Comparison of ENCODE assay signal across 15 cellular contexts in genomic region chr16:1712791-1713261, GRCh38. TPM values are rescaled to one million over a fixed set of nuclear protein-coding genes. Genes with fewer than 3 reads are reported as not detected.
DNase-seq lines count a peak whose midpoint lies in the region; ATAC-seq and TF ChIP-seq lines count a peak whose summit lies in the region.
"Had no signal": no experiment of that assay in that cellular context is flagged by ENCODE, and none has a peak within 500 bp of the region (broad histone marks: within the 10 kb centered on the region; RNA-seq: fewer than 3 reads in every experiment).

No MANE protein-coding gene starts in this region.

- H4K8ac ChIP-seq in mesenchymal stem cell (ENCODE audit: low read length): peak overlapping the region; percentile 19

- WGBS in mesenchymal stem cell: 76% methylated on average over 12 of the region's 14 CpGs

- H3K9me3 ChIP-seq in Karpas-422 (ENCODE audit: low read length) (no peaks in the 10 kb centered on the region), mesenchymal stem cell (ENCODE audit: control insufficient read depth, low read length) (no peaks in the 10 kb centered on the region), lower lobe of right lung (no peaks in the 10 kb centered on the region)
- H3K9me3 ChIP-seq: heart left ventricle had no signal

- peak overlapping the region; percentile 82 for H3K27ac ChIP-seq in Karpas-422 (ENCODE audit: low read length)
- H3K27ac ChIP-seq in mesenchymal stem cell (ENCODE audit: low read length, poor library complexity, severe bottlenecking): no peak overlapping the region
- no peak overlapping the region for H3K27ac ChIP-seq in lower lobe of right lung

- H3K9me2 ChIP-seq in Karpas-422 (replicated peaks; ENCODE audit: insufficient read depth, low read length): no peaks in the 10 kb centered on the region

- H2BK12ac ChIP-seq in mesenchymal stem cell (ENCODE audit: low read length in 2 of 2): no peak overlapping the region

- H3K4ac ChIP-seq in mesenchymal stem cell (ENCODE audit: low read depth in 1 of 2, low read length in 2 of 2): peak overlapping the region in 1 of 2 experiments; percentile 1

- no peak overlapping the region for H3K14ac ChIP-seq in mesenchymal stem cell (ENCODE audit: low read length in 2 of 2)

- no peak overlapping the region for H2BK15ac ChIP-seq in mesenchymal stem cell (ENCODE audit: low read depth, poor library complexity, severe bottlenecking)

- H3K79me2 ChIP-seq in Karpas-422 (ENCODE audit: low read length): peaks cover 93% of the 10 kb centered on the region

- H3K18ac ChIP-seq in mesenchymal stem cell (ENCODE audit: low read depth in 1 of 2, low read length in 2 of 2): no peak overlapping the region

- peaks cover 66% of the 10 kb centered on the region for H3K4me1 ChIP-seq in Karpas-422 (ENCODE audit: low read length)
- H3K4me1 ChIP-seq in mesenchymal stem cell (ENCODE audit: control insufficient read depth, insufficient read depth, low read depth, low read length): peaks cover 46% of the 10 kb centered on the region
- peaks cover 22% of the 10 kb centered on the region for H3K4me1 ChIP-seq in lower lobe of right lung

- H2AFZ ChIP-seq in Karpas-422 (ENCODE audit: low read length) (no peak overlapping the region), mesenchymal stem cell (ENCODE audit: low read depth, low read length) (no peak overlapping the region)

- no peak overlapping the region for H2BK5ac ChIP-seq in mesenchymal stem cell (ENCODE audit: low read depth, low read length, poor library complexity, severe bottlenecking)

- peak overlapping the region; percentile 49 for H4K91ac ChIP-seq in mesenchymal stem cell (ENCODE audit: low read length)

- H4K20me1 ChIP-seq in Karpas-422 (ENCODE audit: insufficient read depth, low read depth, low read length): peaks cover 9% of the 10 kb centered on the region; the same call in 1 of the 2 replicates

- H3K4me3 ChIP-seq in Karpas-422 (ENCODE audit: low read length): peak overlapping the region; percentile 65
- H3K4me3 ChIP-seq in cardiac fibroblast (replicated peaks in 1 of 2; ENCODE audit: low read depth in 2 of 2, low read length in 2 of 2): no peak overlapping the region
- H3K4me3 ChIP-seq in mesenchymal stem cell (ENCODE audit: insufficient read depth in 1 of 2, low read depth in 1 of 2, low read length in 2 of 2): no peak overlapping the region
- no peak overlapping the region for H3K4me3 ChIP-seq in lower lobe of right lung

- H3K9ac ChIP-seq in Karpas-422 (ENCODE audit: low read length) (peak overlapping the region; percentile 70), mesenchymal stem cell (ENCODE audit: low read length) (peak overlapping the region; percentile 7)

- intact Hi-C loops in lower lobe of right lung (cut with DNase I): no loop called here

- peak overlapping the region; percentile 76 for H3K4me2 ChIP-seq in Karpas-422 (ENCODE audit: low read depth, low read length, poor library complexity, severe bottlenecking)
- H3K4me2 ChIP-seq in mesenchymal stem cell (ENCODE audit: low read length, poor library complexity, severe bottlenecking): no peak overlapping the region

- DNase-seq in AG08396 (ENCODE audit: low spot score) (peak; percentile 42), Karpas-422 (peak; percentile 50), cardiac fibroblast (ENCODE audit: low read depth in 2 of 2) (peak; percentile 34 to 41), mesenchymal stem cell (peak; percentile 57), NCI-H1694 (lab: John Stamatoyannopoulos, UW) (no peak), lower lobe of right lung (no peak)
- DNase-seq: activated CD8-positive, alpha-beta memory T cell treated with anti-CD3 and anti-CD28 coated beads, Interleukin-2, amount 10 ng/mL, durations not matched to agents 7 days and 5 days; activated naive CD8-positive, alpha-beta T cell treated with anti-CD3 and anti-CD28 coated beads, Interleukin-2, amount 50 U/mL, for 24 hours; AML-193; heart left ventricle; NCI-H524 treated with DMSO at 0.1 percent for 48 hours; occipital lobe; T1000 had no signal

- H3K27me3 ChIP-seq in Karpas-422 (ENCODE audit: low read length) (no peaks in the 10 kb centered on the region), mesenchymal stem cell (ENCODE audit: control insufficient read depth in 1 of 2, insufficient read depth in 1 of 2, low read length in 2 of 2) (no peaks in the 10 kb centered on the region), lower lobe of right lung (ENCODE audit: low read depth) (no peaks in the 10 kb centered on the region)
- H3K27me3 ChIP-seq: heart left ventricle had no signal

- ATAC-seq in lower lobe of right lung: no peak
- ATAC-seq in GM19324 (IDR thresholded peaks at IDR 0.05; ENCODE audit: low FRiP score, unreplicated experiment): no peak
- ATAC-seq in GM19328 (IDR thresholded peaks at IDR 0.05; ENCODE audit: unreplicated experiment): no peak
- ATAC-seq: activated CD8-positive, alpha-beta memory T cell treated with anti-CD3 and anti-CD28 coated beads, Interleukin-2, amount 10 ng/mL, durations not matched to agents 7 days and 5 days; activated naive CD8-positive, alpha-beta T cell treated with anti-CD3 and anti-CD28 coated beads, Interleukin-2, amount 50 U/mL, for 24 hours had no signal

- 0 out of 2 replicates have a peak, but pooled peaks cover 4% of the 10 kb centered on the region for H3K36me3 ChIP-seq in Karpas-422 (ENCODE audit: insufficient read depth, low read length)
- peaks cover 0 to 10% of the 10 kb centered on the region in 2 experiments for H3K36me3 ChIP-seq in mesenchymal stem cell (ENCODE audit: control insufficient read depth in 1 of 2, insufficient read depth in 2 of 2, low read depth in 1 of 2, low read length in 2 of 2)
- peaks cover 7% of the 10 kb centered on the region for H3K36me3 ChIP-seq in lower lobe of right lung

- peaks cover 17% of the 10 kb centered on the region for H3K79me1 ChIP-seq in mesenchymal stem cell (replicated peaks; ENCODE audit: low read length, poor library complexity, severe bottlenecking)

- H2BK120ac ChIP-seq in mesenchymal stem cell (ENCODE audit: low read depth, low read length): no peak overlapping the region

- no peak overlapping the region for H3K23ac ChIP-seq in mesenchymal stem cell (ENCODE audit: low read length in 2 of 2)

- TF ChIP-seq CTCF in cardiac fibroblast (IDR thresholded peaks at IDR 0.05; ENCODE audit: low read depth, low read length): no peak
- TF ChIP-seq CTCF in lower lobe of right lung (IDR thresholded peaks at IDR 0.05): no peak

- no peak overlapping the region for H2AK5ac ChIP-seq in mesenchymal stem cell (ENCODE audit: low read length, severe bottlenecking)

RNA-seq across cellular contexts. Expression of gene MAPK8IP3, which starts 6.8 kb away (rescaled TPM):
- 59.2 and 82.4 TPM in 2 replicates for total RNA-seq in Karpas-422 (2014; rRNA removed; shearing (Covaris generic); ENCODE audit: low replicate concordance)
- polyA plus RNA-seq in mesenchymal stem cell (2013, experiment 1 of 2): 35.8 TPM
- polyA plus RNA-seq in mesenchymal stem cell (2013, experiment 2 of 2): 29.0 TPM
- total RNA-seq in lower lobe of right lung: 63.0 TPM

RNA-seq across cellular contexts. Expression of gene JPT2, which starts 34.7 kb away (rescaled TPM):
- 26.2 and 35.6 TPM in 2 replicates for total RNA-seq in Karpas-422 (2014; rRNA removed; shearing (Covaris generic); ENCODE audit: low replicate concordance)
- 54.4 TPM for polyA plus RNA-seq in mesenchymal stem cell (2013, experiment 1 of 2)
- 54.1 TPM for polyA plus RNA-seq in mesenchymal stem cell (2013, experiment 2 of 2)
- total RNA-seq in lower lobe of right lung: 53.1 TPM

RNA-seq across cellular contexts. Expression of gene NME3, which starts 58.5 kb away (rescaled TPM):
- total RNA-seq in Karpas-422 (2014; rRNA removed; shearing (Covaris generic); ENCODE audit: low replicate concordance): 35.9 and 83.0 TPM in 2 replicates
- polyA plus RNA-seq in mesenchymal stem cell (2013, experiment 1 of 2): 49.3 TPM
- polyA plus RNA-seq in mesenchymal stem cell (2013, experiment 2 of 2): 48.0 TPM
- 56.5 TPM for total RNA-seq in lower lobe of right lung

RNA-seq across cellular contexts. Expression of gene EME2, which starts 59.8 kb away (rescaled TPM):
- 7.7 and 27.2 TPM in 2 replicates for total RNA-seq in Karpas-422 (2014; rRNA removed; shearing (Covaris generic); ENCODE audit: low replicate concordance)
- 5.6 TPM for polyA plus RNA-seq in mesenchymal stem cell (2013, experiment 1 of 2)
- polyA plus RNA-seq in mesenchymal stem cell (2013, experiment 2 of 2): 4.7 TPM
- 15.5 TPM for total RNA-seq in lower lobe of right lung

Comparison
In these comparisons a context has a peak if more than half of its experiments do, and no peak if none do; other contexts are left out.
1. DNase-seq: peak in AG08396 (single experiment), Karpas-422 (single experiment), cardiac fibroblast (2 of 2) and mesenchymal stem cell (single experiment); none in NCI-H1694 (single experiment) and lower lobe of right lung (single experiment).